Comparison of ENCODE assay signal across 1 cellular context in the genomic region with DNA sequence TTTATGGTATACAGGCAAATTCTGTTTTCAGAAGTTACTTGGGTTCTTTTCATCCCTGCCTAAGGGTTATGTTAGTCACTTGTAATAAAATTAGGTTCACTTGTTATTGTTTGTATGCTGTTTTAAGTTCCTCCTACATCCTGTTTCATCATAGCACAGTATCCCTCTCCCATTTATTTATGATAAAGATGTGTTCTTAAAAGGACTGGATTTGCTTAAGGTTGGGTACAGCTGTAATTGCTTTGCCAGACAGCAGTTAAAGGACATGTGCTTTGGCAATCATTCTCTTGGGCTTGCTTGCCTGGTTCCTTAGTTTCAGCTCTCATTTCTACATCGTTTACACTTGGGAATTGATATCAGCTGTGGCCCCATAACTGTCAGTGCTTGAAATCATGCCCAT.
TF ChIP-seq lines count a peak whose summit lies in the region.

No MANE protein-coding gene starts in this region.

TF ChIP-seq in SK-N-SH, 30 proteins besides CTCF, POLR2A, EP300 and RAD21 (continued from another document):
- TF ChIP-seq, protein P1, sequence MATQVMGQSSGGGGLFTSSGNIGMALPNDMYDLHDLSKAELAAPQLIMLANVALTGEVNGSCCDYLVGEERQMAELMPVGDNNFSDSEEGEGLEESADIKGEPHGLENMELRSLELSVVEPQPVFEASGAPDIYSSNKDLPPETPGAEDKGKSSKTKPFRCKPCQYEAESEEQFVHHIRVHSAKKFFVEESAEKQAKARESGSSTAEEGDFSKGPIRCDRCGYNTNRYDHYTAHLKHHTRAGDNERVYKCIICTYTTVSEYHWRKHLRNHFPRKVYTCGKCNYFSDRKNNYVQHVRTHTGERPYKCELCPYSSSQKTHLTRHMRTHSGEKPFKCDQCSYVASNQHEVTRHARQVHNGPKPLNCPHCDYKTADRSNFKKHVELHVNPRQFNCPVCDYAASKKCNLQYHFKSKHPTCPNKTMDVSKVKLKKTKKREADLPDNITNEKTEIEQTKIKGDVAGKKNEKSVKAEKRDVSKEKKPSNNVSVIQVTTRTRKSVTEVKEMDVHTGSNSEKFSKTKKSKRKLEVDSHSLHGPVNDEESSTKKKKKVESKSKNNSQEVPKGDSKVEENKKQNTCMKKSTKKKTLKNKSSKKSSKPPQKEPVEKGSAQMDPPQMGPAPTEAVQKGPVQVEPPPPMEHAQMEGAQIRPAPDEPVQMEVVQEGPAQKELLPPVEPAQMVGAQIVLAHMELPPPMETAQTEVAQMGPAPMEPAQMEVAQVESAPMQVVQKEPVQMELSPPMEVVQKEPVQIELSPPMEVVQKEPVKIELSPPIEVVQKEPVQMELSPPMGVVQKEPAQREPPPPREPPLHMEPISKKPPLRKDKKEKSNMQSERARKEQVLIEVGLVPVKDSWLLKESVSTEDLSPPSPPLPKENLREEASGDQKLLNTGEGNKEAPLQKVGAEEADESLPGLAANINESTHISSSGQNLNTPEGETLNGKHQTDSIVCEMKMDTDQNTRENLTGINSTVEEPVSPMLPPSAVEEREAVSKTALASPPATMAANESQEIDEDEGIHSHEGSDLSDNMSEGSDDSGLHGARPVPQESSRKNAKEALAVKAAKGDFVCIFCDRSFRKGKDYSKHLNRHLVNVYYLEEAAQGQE (IDR thresholded peaks at IDR 0.05; ENCODE audit: low read depth, low read length), result no peak
- no peak for TF ChIP-seq SMC3 (IDR thresholded peaks at IDR 0.05; ENCODE audit: low read depth, low read length)
